ENCODE assay signal across 26 cellular contexts in the genomic region with DNA sequence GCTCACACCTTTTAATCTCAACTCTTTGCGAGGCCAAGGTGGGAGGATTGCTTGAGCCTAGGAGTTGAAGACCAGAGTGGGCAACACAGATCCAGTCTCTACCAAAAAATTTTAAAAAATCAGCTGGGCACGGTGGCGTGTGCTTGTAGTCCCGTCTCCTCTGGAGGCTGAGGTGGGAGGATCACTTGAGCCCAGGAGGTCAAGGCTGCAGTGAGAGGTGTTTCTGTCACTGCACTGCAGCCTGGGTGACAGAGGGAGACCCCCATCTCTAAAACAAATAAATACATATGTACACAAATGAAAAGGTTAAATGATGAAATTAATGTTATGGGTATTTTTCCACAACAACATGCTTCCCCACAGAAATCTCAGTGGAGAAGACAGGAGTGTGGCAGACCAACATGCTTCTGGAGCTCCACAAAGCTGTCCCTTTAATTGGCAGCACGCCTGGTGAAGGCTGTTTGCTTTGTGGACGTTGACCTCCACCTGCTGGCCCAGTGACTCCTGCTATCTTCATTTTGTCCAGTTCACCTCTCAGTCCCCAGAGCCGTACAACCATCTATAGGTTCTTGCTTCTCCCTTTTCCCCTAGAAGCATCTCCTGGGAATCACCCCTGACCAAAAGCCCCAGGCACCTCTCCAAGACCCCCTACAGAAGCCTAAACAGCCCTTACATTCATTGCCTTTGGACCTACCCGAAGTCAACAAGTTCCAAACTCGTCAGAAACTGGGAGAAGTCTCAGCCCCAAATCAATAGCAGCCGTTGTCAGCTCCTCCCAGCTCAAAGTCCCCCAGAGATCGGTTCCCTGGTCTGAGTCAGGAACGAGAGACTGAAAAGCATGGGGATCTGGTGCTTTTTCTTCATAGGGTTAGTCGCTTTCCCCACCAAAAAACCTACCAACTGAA. TPM values are rescaled to one million over a fixed set of nuclear protein-coding genes. Genes with fewer than 3 reads are reported as not detected.
DNase-seq lines count a peak whose midpoint lies in the region; ATAC-seq and TF ChIP-seq lines count a peak whose summit lies in the region.
"Had no signal": no experiment of that assay in that cellular context is flagged by ENCODE, and none has a peak within 500 bp of the region (broad histone marks: within the 10 kb centered on the region; RNA-seq: fewer than 3 reads in every experiment).

No MANE protein-coding gene starts in this region.

- H3K27me3 Mint-ChIP-seq in CD8-positive, alpha-beta T cell (ENCODE audit: low read depth): no peaks in the 10 kb centered on the region
- H3K27me3 Mint-ChIP-seq in endodermal cell (ENCODE audit: insufficient read depth): no peaks in the 10 kb centered on the region
- H3K27me3 Mint-ChIP-seq: activated CD8-positive, alpha-beta T cell treated with anti-CD3 and anti-CD28 coated beads for 36 hours; stimulated activated naive CD8-positive, alpha-beta T cell treated with anti-CD3 and anti-CD28 coated beads, Interleukin-15, amount 100 ng/mL, for 72 hours; T-cell had no signal

- no peak for DNase-seq in CD8-positive, alpha-beta T cell
- peak; percentile 21 for DNase-seq in M059J (ENCODE audit: low read depth)
- peak; percentile 69 for DNase-seq in endodermal cell
- no peak for DNase-seq in NCI-H345 treated with DMSO at 0.1 percent for 48 hours (lab: John Stamatoyannopoulos, UW; ENCODE audit: unreplicated experiment)
- no peak for DNase-seq in HUDEP-2 (lab: John Stamatoyannopoulos, UW; ENCODE audit: unreplicated experiment in 76 of 76)
- DNase-seq in DMS79 treated with DMSO at 0.1 percent for 48 hours (lab: John Stamatoyannopoulos, UW): no peak
- no peak for DNase-seq in left lung
- DNase-seq: activated CD4-positive, CD25-positive, alpha-beta regulatory T cell; activated CD8-positive, alpha-beta T cell treated with anti-CD3 and anti-CD28 coated beads for 36 hours; activated effector memory CD4-positive, alpha-beta T cell treated with anti-CD3 and anti-CD28 coated beads, Interleukin-2, amount 50 U/mL, for 16 hours; activated T-cell treated with anti-CD3 and anti-CD28 coated beads for 4 hours; immature natural killer cell; KG1; left ventricle myocardium superior; MV-4-11; NCI-H146; NCI-H510A treated with DMSO at 0.1 percent for 48 hours; PC-3; posterior cingulate gyrus; SHP77; stimulated activated naive CD8-positive, alpha-beta T cell treated with anti-CD3 and anti-CD28 coated beads, Interleukin-15, amount 100 ng/mL, for 72 hours; T-cell had no signal

- H3K27me3 ChIP-seq in CD8-positive, alpha-beta T cell (ENCODE audit: insufficient read depth, low read length): no peaks in the 10 kb centered on the region
- H3K27me3 ChIP-seq in endodermal cell (ENCODE audit: control insufficient read depth, insufficient read depth, low read length, poor library complexity, severe bottlenecking) (no peaks in the 10 kb centered on the region), muscle layer of duodenum (ENCODE audit: low read depth, low read length) (no peaks in the 10 kb centered on the region), left lung (no peaks in the 10 kb centered on the region)
- H3K27me3 ChIP-seq: tibial nerve had no signal

- CTCF ChIA-PET in CD8-positive, alpha-beta T cell (lab: Charles Lee): no interaction called here

- no peak overlapping the region for H3K27ac ChIP-seq in CD8-positive, alpha-beta T cell (ENCODE audit: low read depth, low read length)
- no peak overlapping the region for H3K27ac ChIP-seq in endodermal cell (ENCODE audit: low read depth, low read length)
- H3K27ac ChIP-seq in muscle layer of duodenum (ENCODE audit: low read length): peak overlapping the region; percentile 10
- no peak overlapping the region for H3K27ac ChIP-seq in left lung
- H3K27ac ChIP-seq: tibial nerve had no signal

- no peaks in the 10 kb centered on the region for H3K4me1 Mint-ChIP-seq in CD8-positive, alpha-beta T cell (ENCODE audit: low read depth)
- H3K4me1 Mint-ChIP-seq in endodermal cell: peaks cover 23% of the 10 kb centered on the region
- H3K4me1 Mint-ChIP-seq: immature natural killer cell; stimulated activated naive CD8-positive, alpha-beta T cell treated with anti-CD3 and anti-CD28 coated beads, Interleukin-15, amount 100 ng/mL, for 72 hours had no signal

- H3K9me3 Mint-ChIP-seq in CD8-positive, alpha-beta T cell: no peaks in the 10 kb centered on the region
- H3K9me3 Mint-ChIP-seq in endodermal cell: no peaks in the 10 kb centered on the region
- H3K9me3 Mint-ChIP-seq: activated CD8-positive, alpha-beta T cell treated with anti-CD3 and anti-CD28 coated beads for 36 hours; immature natural killer cell; T-cell had no signal

- no peak overlapping the region for H3K4me3 ChIP-seq in CD8-positive, alpha-beta T cell (ENCODE audit: low read depth, low read length)
- H3K4me3 ChIP-seq in endodermal cell (ENCODE audit: low read length): no peak overlapping the region
- peak overlapping the region in 1 of 2 donors; percentile 3 for H3K4me3 ChIP-seq in muscle layer of duodenum (ENCODE audit: low read depth in 1 of 2, low read length in 2 of 2)
- H3K4me3 ChIP-seq in left lung: no peak overlapping the region
- H3K4me3 ChIP-seq: tibial nerve had no signal

- POLR2A ChIA-PET in CD8-positive, alpha-beta T cell (lab: Charles Lee): no interaction called here

- peak overlapping the region; percentile 60 for H3K27ac Mint-ChIP-seq in CD8-positive, alpha-beta T cell
- H3K27ac Mint-ChIP-seq in endodermal cell: peak overlapping the region; percentile 81
- H3K27ac Mint-ChIP-seq: activated CD8-positive, alpha-beta T cell treated with anti-CD3 and anti-CD28 coated beads for 36 hours; T-cell had no signal

- no peaks in the 10 kb centered on the region for H3K9me3 ChIP-seq in CD8-positive, alpha-beta T cell (ENCODE audit: low read length)
- H3K9me3 ChIP-seq in endodermal cell (ENCODE audit: control insufficient read depth, low read length) (no peaks in the 10 kb centered on the region), muscle layer of duodenum (ENCODE audit: control insufficient read depth in 1 of 2, low read length in 2 of 2) (no peaks in the 10 kb centered on the region), left lung (no peaks in the 10 kb centered on the region)
- H3K9me3 ChIP-seq: tibial nerve had no signal

- no peak for ATAC-seq in CD8-positive, alpha-beta T cell
- ATAC-seq in left lung: no peak
- ATAC-seq: activated CD8-positive, alpha-beta T cell treated with anti-CD3 and anti-CD28 coated beads for 36 hours; left ventricle myocardium superior; PC-3; sciatic nerve; T-cell had no signal

- peaks cover 5% of the 10 kb centered on the region for H3K36me3 Mint-ChIP-seq in CD8-positive, alpha-beta T cell
- H3K36me3 Mint-ChIP-seq in endodermal cell (ENCODE audit: low read depth): peaks cover 34% of the 10 kb centered on the region

- H3K36me3 ChIP-seq in CD8-positive, alpha-beta T cell (ENCODE audit: insufficient read depth, low read length): no peaks in the 10 kb centered on the region
- H3K36me3 ChIP-seq in endodermal cell (ENCODE audit: control insufficient read depth, insufficient read depth, low read length) (peaks cover 7% of the 10 kb centered on the region), muscle layer of duodenum (ENCODE audit: control insufficient read depth in 1 of 2, insufficient read depth in 2 of 2, low read length in 2 of 2) (no peaks in the 10 kb centered on the region), left lung (no peaks in the 10 kb centered on the region)

- no peaks in the 10 kb centered on the region for H3K4me1 ChIP-seq in CD8-positive, alpha-beta T cell (ENCODE audit: insufficient read depth, low read length)
- no peaks in the 10 kb centered on the region for H3K4me1 ChIP-seq in endodermal cell (ENCODE audit: control insufficient read depth, insufficient read depth, low read length)
- H3K4me1 ChIP-seq in muscle layer of duodenum (ENCODE audit: control insufficient read depth in 1 of 2, insufficient read depth in 2 of 2, low read length in 2 of 2): no peaks in the 10 kb centered on the region
- H3K4me1 ChIP-seq in left lung: no peaks in the 10 kb centered on the region
- H3K4me1 ChIP-seq: tibial nerve had no signal

- intact Hi-C loops in CD8-positive, alpha-beta T cell (cut with DNase I, micrococcal nuclease): no loop called here
- intact Hi-C loops in left lung (cut with DNase I): no loop called here

- H3K9ac ChIP-seq in endodermal cell (ENCODE audit: extremely low read depth, low read length, poor library complexity, severe bottlenecking): no peak overlapping the region

- 60 to 80% methylated on average over 7 to 13 of the region's 13 CpGs for WGBS in endodermal cell (ENCODE audit: insufficient coverage in 1 of 2, insufficient read length in 1 of 2), 2 experiments

- no peak overlapping the region for H3K4me3 Mint-ChIP-seq in CD8-positive, alpha-beta T cell
- no peak overlapping the region for H3K4me3 Mint-ChIP-seq in endodermal cell
- H3K4me3 Mint-ChIP-seq: activated CD8-positive, alpha-beta T cell treated with anti-CD3 and anti-CD28 coated beads for 36 hours; immature natural killer cell; neural crest cell; stimulated activated naive CD8-positive, alpha-beta T cell treated with anti-CD3 and anti-CD28 coated beads, Interleukin-15, amount 100 ng/mL, for 72 hours; T-cell had no signal

- no peak for TF ChIP-seq CTCF in CD8-positive, alpha-beta T cell (IDR thresholded peaks at IDR 0.05)
- TF ChIP-seq CTCF in endodermal cell (conservative IDR thresholded peaks at IDR 0.05): peak; percentile 24
- no peak for TF ChIP-seq CTCF in left lung (IDR thresholded peaks at IDR 0.05)

RNA-seq across cellular contexts. Expression of a gene that starts 36.4 kb away (rescaled TPM):
- 100 to 1,000 TPM; 114 to 120 TPM for total RNA-seq in CD8-positive, alpha-beta T cell
- total RNA-seq in M059J (2014; rRNA removed; shearing (Covaris generic)): 282 and 343 TPM in 2 replicates
- total RNA-seq in endodermal cell (100 to 1,000 TPM; 314 to 397 TPM), left lung (100 to 1,000 TPM; 211 to 288 TPM)
- polyA plus RNA-seq in endodermal cell (2013, experiment 1 of 2): 226 TPM
- polyA plus RNA-seq in endodermal cell (2013, experiment 2 of 2): 207 TPM

Comparison
In these comparisons a context has a peak if more than half of its experiments do, and no peak if none do; other contexts are left out.
1. DNase-seq: peak in M059J (single experiment) and endodermal cell (single experiment); none in CD8-positive, alpha-beta T cell (0 of 7), NCI-H345 treated with DMSO at 0.1 percent for 48 hours (single experiment), HUDEP-2 (0 of 76), DMS79 treated with DMSO at 0.1 percent for 48 hours (single experiment) and left lung (0 of 2).